In the genomic region with DNA sequence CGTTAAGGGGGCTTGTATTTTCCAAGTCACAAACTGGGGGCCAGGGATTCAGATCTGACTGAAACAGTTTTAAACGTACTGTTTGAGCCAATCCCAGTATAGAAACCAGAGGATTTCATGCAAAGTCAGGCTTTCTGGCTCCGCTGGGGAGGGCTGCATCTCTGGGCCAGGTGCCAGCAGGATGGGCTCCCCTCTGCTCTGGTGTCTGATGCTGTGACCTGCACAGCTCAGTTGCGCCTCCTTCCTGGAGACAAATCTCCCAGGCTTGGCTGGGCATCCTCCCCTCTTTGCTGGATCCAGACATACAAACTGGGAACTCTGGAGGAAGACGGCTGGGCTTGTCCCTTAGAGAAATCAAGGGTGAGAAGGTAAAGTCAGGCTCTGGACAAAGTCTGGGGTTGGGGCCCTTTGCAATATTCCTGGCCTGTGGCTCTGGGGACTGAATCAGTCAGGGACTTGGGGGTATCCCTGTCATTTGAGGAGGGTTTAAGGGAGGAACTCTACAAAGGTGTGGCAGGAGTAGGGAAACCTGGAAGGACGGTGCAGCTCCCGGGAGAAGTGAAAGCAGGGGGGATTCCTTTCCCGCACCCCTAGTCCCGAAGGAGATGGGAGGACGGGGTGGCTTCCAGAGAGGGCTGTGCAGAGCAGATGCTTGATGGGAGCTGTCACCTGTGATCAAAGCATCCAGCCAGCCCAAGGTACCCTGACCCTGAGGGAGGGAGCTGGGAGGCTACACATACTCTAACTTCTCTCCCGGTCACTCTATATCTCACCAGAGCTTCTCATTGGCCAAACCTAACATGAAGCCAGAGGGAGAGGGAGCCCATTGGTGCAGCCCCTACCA, we compare ENCODE assay signal across 15 cellular contexts.
"Had no signal": no experiment of that assay in that cellular context is flagged by ENCODE, and none has a peak within 500 bp of the region (broad histone marks: within the 10 kb centered on the region; RNA-seq: fewer than 3 reads in every experiment).

No MANE protein-coding gene starts in this region.

- H3K27ac Mint-ChIP-seq: activated naive CD8-positive, alpha-beta T cell treated with anti-CD3 and anti-CD28 coated beads, Interleukin-2, amount 10 ng/mL, durations not matched to agents 7 days and 5 days; activated T-cell treated with anti-CD3 and anti-CD28 coated beads, Interleukin-2, amount 50 U/mL, for 72 hours; nephron had no signal

- H3K4me1 ChIP-seq: breast epithelium, colonic mucosa, psoas muscle, sigmoid colon, testis had no signal

- H3K4me1 Mint-ChIP-seq: activated naive CD8-positive, alpha-beta T cell treated with anti-CD3 and anti-CD28 coated beads, Interleukin-2, amount 10 ng/mL, durations not matched to agents 7 days and 5 days; nephron; stimulated activated naive CD8-positive, alpha-beta T cell treated with anti-CD3 and anti-CD28 coated beads, Interleukin-15, amount 100 ng/mL, for 72 hours had no signal

- H3K4me3 ChIP-seq: breast epithelium, colonic mucosa, psoas muscle, sigmoid colon, testis had no signal

- DNase-seq: activated naive CD8-positive, alpha-beta T cell treated with anti-CD3 and anti-CD28 coated beads, Interleukin-2, amount 10 ng/mL, durations not matched to agents 7 days and 5 days; activated T-cell treated with anti-CD3 and anti-CD28 coated beads, Interleukin-2, amount 50 U/mL, for 72 hours; aorta; colonic mucosa; effector CD4-positive, alpha-beta T cell; kidney; mesendoderm; psoas muscle; sigmoid colon; stimulated activated CD4-positive, alpha-beta T cell treated with anti-CD3 and anti-CD28 coated beads, Interleukin-12 subunit alpha, Interleukin-12 subunit beta, amount 100 ng/mL, for 4 hours; stimulated activated naive CD8-positive, alpha-beta T cell treated with anti-CD3 and anti-CD28 coated beads, Interleukin-15, amount 100 ng/mL, for 72 hours; testis had no signal

- H3K36me3 ChIP-seq: breast epithelium, colonic mucosa, sigmoid colon had no signal

- H3K9me3 ChIP-seq: breast epithelium, colonic mucosa, psoas muscle, sigmoid colon, testis had no signal

- H3K4me3 Mint-ChIP-seq: activated naive CD8-positive, alpha-beta T cell treated with anti-CD3 and anti-CD28 coated beads, Interleukin-2, amount 10 ng/mL, durations not matched to agents 7 days and 5 days; activated T-cell treated with anti-CD3 and anti-CD28 coated beads, Interleukin-2, amount 50 U/mL, for 72 hours; nephron; stimulated activated naive CD8-positive, alpha-beta T cell treated with anti-CD3 and anti-CD28 coated beads, Interleukin-15, amount 100 ng/mL, for 72 hours had no signal

- H3K9me3 Mint-ChIP-seq: activated naive CD8-positive, alpha-beta T cell treated with anti-CD3 and anti-CD28 coated beads, Interleukin-2, amount 10 ng/mL, durations not matched to agents 7 days and 5 days; activated T-cell treated with anti-CD3 and anti-CD28 coated beads, Interleukin-2, amount 50 U/mL, for 72 hours; nephron had no signal

- ATAC-seq: activated CD4-positive, CD25-positive, alpha-beta regulatory T cell treated with anti-CD3 and anti-CD28 coated beads, Interleukin-2, amount 50 U/mL, for 24 hours; activated T-cell treated with anti-CD3 and anti-CD28 coated beads, Interleukin-2, amount 50 U/mL, for 72 hours; psoas muscle; stimulated activated naive CD8-positive, alpha-beta T cell treated with anti-CD3 and anti-CD28 coated beads, Interleukin-15, amount 100 ng/mL, for 72 hours had no signal

- H3K27ac ChIP-seq: breast epithelium, colonic mucosa, psoas muscle, sigmoid colon, testis had no signal

- H3K27me3 ChIP-seq: colonic mucosa, testis had no signal

- H3K36me3 Mint-ChIP-seq: activated naive CD8-positive, alpha-beta T cell treated with anti-CD3 and anti-CD28 coated beads, Interleukin-2, amount 10 ng/mL, durations not matched to agents 7 days and 5 days had no signal
